In the genomic region with DNA sequence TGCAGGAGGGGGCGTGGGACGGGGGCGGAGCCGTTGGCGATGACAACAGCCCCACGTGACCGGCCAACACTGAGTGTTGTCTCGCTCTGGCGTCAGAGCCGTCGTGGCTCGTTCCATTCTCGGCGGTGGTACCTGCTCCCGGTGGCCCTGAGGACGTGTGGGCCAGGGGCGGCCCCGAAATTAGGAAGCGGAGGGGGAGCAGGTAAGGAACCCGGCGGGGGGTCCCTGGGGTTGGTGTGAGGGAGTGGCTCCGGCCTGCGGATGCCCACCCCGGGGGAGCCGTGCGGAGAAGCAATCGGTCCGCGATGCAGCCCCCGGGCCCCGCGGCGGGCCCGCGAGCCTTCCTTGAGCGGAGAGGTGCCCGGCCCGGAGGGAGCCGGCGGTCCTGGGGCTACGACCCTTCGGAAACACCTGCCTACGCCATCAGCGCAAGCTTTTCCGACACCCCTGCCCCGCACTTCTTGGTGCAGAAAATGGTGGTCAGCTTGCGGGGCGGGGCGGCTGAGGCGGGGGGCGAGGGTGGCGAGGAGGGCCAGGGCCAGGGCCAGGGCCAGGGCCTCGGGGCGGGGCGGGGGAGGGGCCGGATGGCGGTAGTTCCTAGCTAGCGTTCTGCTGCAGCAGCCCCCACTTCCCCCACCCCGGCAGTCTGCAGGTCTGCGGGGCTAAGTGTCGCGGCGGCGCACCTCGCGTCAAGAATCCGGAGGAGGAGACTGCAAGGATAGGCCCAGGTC, we compare ENCODE assay signal across 8 cellular contexts.
A peak's percentile ranks its signal among the peaks of the same experiment; 100 is the strongest.
DNase-seq lines count a peak whose midpoint lies in the region; ATAC-seq and TF ChIP-seq lines count a peak whose summit lies in the region.

A gene with protein sequence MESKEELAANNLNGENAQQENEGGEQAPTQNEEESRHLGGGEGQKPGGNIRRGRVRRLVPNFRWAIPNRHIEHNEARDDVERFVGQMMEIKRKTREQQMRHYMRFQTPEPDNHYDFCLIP (plus strand): TSS at position 72 of the 731 bp plus-strand sequence. CDS start 1,046 bp downstream, outside the sequence.

- peak; percentile 81 for TF ChIP-seq POLR2A in erythroblast (IDR thresholded peaks at IDR 0.05; ENCODE audit: low read length)

- peak within 1 kb of the TSS; percentile 82 for H3K9ac ChIP-seq in mucosa of stomach (ENCODE audit: low read length)

- ATAC-seq in GM18873 (IDR thresholded peaks at IDR 0.05; ENCODE audit: low FRiP score, unreplicated experiment) (peak; percentile 89), HG03103 (IDR thresholded peaks at IDR 0.05; ENCODE audit: low read depth, unreplicated experiment) (peak; percentile 89)

- H3K27me3 ChIP-seq in mucosa of stomach (ENCODE audit: control insufficient read depth, insufficient read depth, low read length), result no peaks in the 10 kb centered on the region

- TF ChIP-seq CTCF in AG04449 (IDR thresholded peaks at IDR 0.05; ENCODE audit: insufficient read depth, low read length, missing control alignments), result no peak

- CTCF ChIA-PET in AG04449 (lab: Yijun Ruan, JAX), result interaction anchor here (1.3 kb wide), 1 partner anchor 34 kb away, joined by 5 read pairs; no protein-coding TSS in a partner anchor

- no peaks in the 10 kb centered on the region for H3K36me3 ChIP-seq in mucosa of stomach (ENCODE audit: control insufficient read depth, insufficient read depth, low read length)

- DNase-seq in AG04449 (ENCODE audit: low read depth, low spot score), result no peak
- DNase-seq in NCI-H69 (lab: John Stamatoyannopoulos, UW), result peak; percentile 55
- DNase-seq in activated T-cell treated with anti-CD3 and anti-CD28 coated beads, Interleukin-2, amount 50 U/mL, for 1 hour, result peak; percentile 82
- DNase-seq in erythroblast (lab: John Stamatoyannopoulos, UW), result peak; percentile 86 to 90
- DNase-seq in stimulated activated CD8-positive, alpha-beta memory T cell treated with anti-CD3 and anti-CD28 coated beads, Interleukin-4, amount 100 ng/mL, for 24 hours (ENCODE audit: low read depth), result peak; percentile 65

- H3K4me3 ChIP-seq in AG04449 (ENCODE audit: low read depth, low read length) (peak within 1 kb of the TSS; percentile 63), mucosa of stomach (ENCODE audit: low read length) (no peak within 1 kb of the TSS)

- POLR2A ChIA-PET in AG04449 (lab: Yijun Ruan, JAX), result interaction anchor here (0.5 to 0.7 kb wide), 3 partner anchors 63 to 1002 kb away, joined by 3 read pairs; no protein-coding TSS in a partner anchor

- H3K9me3 ChIP-seq in mucosa of stomach (ENCODE audit: control insufficient read depth, low read length), result no peaks in the 10 kb centered on the region

- H3K4me1 ChIP-seq in mucosa of stomach (ENCODE audit: control insufficient read depth, insufficient read depth, low read length), result no peaks in the 10 kb centered on the region
